Comparison of ENCODE assay signal across 17 cellular contexts in genomic region chr16:27445502-27446175, GRCh38. TPM values are rescaled to one million over a fixed set of nuclear protein-coding genes. Genes with fewer than 3 reads are reported as not detected.
DNase-seq lines count a peak whose midpoint lies in the region; ATAC-seq and TF ChIP-seq lines count a peak whose summit lies in the region.
"Had no signal": no experiment of that assay in that cellular context is flagged by ENCODE, and none has a peak within 500 bp of the region (broad histone marks: within the 10 kb centered on the region; RNA-seq: fewer than 3 reads in every experiment).

No MANE protein-coding gene starts in this region.

- peaks cover 16% of the 10 kb centered on the region for H3K4me1 ChIP-seq in OCI-LY7 (ENCODE audit: insufficient read depth, low read length, poor library complexity, severe bottlenecking)
- no peaks in the 10 kb centered on the region for H3K4me1 ChIP-seq in body of pancreas
- H3K4me1 ChIP-seq: breast epithelium, gastrocnemius medialis had no signal

- 82% methylated on average over 11 to 12 of the region's 12 CpGs for WGBS in body of pancreas, 2 donors

- no peaks in the 10 kb centered on the region for H4K20me1 ChIP-seq in OCI-LY7 (ENCODE audit: insufficient read depth, low read length)

- no peak overlapping the region for H3K4me2 ChIP-seq in OCI-LY7 (ENCODE audit: low read length)
- H3K4me2 ChIP-seq: KMS-11 had no signal

- H3K27me3 Mint-ChIP-seq in activated naive CD4-positive, alpha-beta T cell treated with anti-CD3 and anti-CD28 coated beads for 36 hours (ENCODE audit: low read depth), result no peaks in the 10 kb centered on the region
- H3K27me3 Mint-ChIP-seq: type B pancreatic cell had no signal

- no peaks in the 10 kb centered on the region for H3K79me2 ChIP-seq in OCI-LY7 (ENCODE audit: insufficient read depth, low read depth, low read length)

- no peak for TF ChIP-seq POLR2A in body of pancreas (IDR thresholded peaks at IDR 0.05)

- POLR2A ChIA-PET in OCI-LY7 (lab: Charles Lee), result no interaction called here

- H3K27ac Mint-ChIP-seq in activated naive CD4-positive, alpha-beta T cell treated with anti-CD3 and anti-CD28 coated beads for 36 hours, result peak overlapping the region; percentile 82
- H3K27ac Mint-ChIP-seq: type B pancreatic cell had no signal

- H3K27ac ChIP-seq in OCI-LY7 (ENCODE audit: low read depth, low read length, poor library complexity, severe bottlenecking), result no peak overlapping the region
- no peak overlapping the region for H3K27ac ChIP-seq in body of pancreas
- H3K27ac ChIP-seq: breast epithelium, gastrocnemius medialis, KMS-11, RWPE1 had no signal

- H3K9me3 ChIP-seq in OCI-LY7 (ENCODE audit: low read length) (peaks cover 5% of the 10 kb centered on the region), body of pancreas (peaks cover 0 to 12% (median 0%) of the 10 kb centered on the region in 3 donors)

- H3K36me3 ChIP-seq in OCI-LY7 (ENCODE audit: insufficient read depth, low read length) (peaks cover 83% of the 10 kb centered on the region), body of pancreas (replicated peaks in 1 of 2; ENCODE audit: insufficient read depth in 1 of 2, low read depth in 2 of 2) (no peaks in the 10 kb centered on the region)
- H3K36me3 ChIP-seq: breast epithelium, gastrocnemius medialis had no signal

- H3K9me3 Mint-ChIP-seq in activated naive CD4-positive, alpha-beta T cell treated with anti-CD3 and anti-CD28 coated beads for 36 hours, result no peaks in the 10 kb centered on the region
- H3K9me3 Mint-ChIP-seq: type B pancreatic cell had no signal

- H3K4me3 ChIP-seq in OCI-LY7 (ENCODE audit: low read depth, low read length, poor library complexity, severe bottlenecking) (no peak overlapping the region), choroid plexus epithelial cell (ENCODE audit: low read depth, low read length) (no peak overlapping the region), body of pancreas (no peak overlapping the region)
- H3K4me3 ChIP-seq: breast epithelium, gastrocnemius medialis had no signal

- H3K27me3 ChIP-seq in body of pancreas, result no peaks in the 10 kb centered on the region

- H3K4me3 Mint-ChIP-seq in activated naive CD4-positive, alpha-beta T cell treated with anti-CD3 and anti-CD28 coated beads for 36 hours, result no peak overlapping the region
- H3K4me3 Mint-ChIP-seq: type B pancreatic cell had no signal

- no peak for ATAC-seq in stimulated activated naive CD8-positive, alpha-beta T cell treated with anti-CD3 and anti-CD28 coated beads, Interleukin-15, Interleukin-2, amounts not matched to agents 100 U/mL and 50 U/mL, for 24 hours
- no peak for ATAC-seq in left lobe of liver
- no peak for ATAC-seq in body of pancreas
- ATAC-seq in GM18517 (IDR thresholded peaks at IDR 0.05; ENCODE audit: unreplicated experiment), result no peak
- ATAC-seq: gastrocnemius medialis had no signal

- H3K9me2 ChIP-seq in OCI-LY7 (ENCODE audit: insufficient read depth, low read length), result no peaks in the 10 kb centered on the region

- peaks cover 75% of the 10 kb centered on the region for H3K4me1 Mint-ChIP-seq in activated naive CD4-positive, alpha-beta T cell treated with anti-CD3 and anti-CD28 coated beads for 36 hours (ENCODE audit: low read depth)

- CTCF ChIA-PET in activated naive CD4-positive, alpha-beta T cell treated with anti-CD3 and anti-CD28 coated beads for 36 hours (lab: Charles Lee), result interaction anchor here (1.0 to 1.1 kb wide), 3 partner anchors 9 to 38 kb away, joined by 3 read pairs; no protein-coding TSS in a partner anchor
- CTCF ChIA-PET in OCI-LY7 (lab: Charles Lee; ENCODE audit: unreplicated experiment), result interaction anchor here (0.6 kb wide), 1 partner anchor 801 kb away, joined by 3 read pairs; no protein-coding TSS in a partner anchor

- DNase-seq in activated naive CD4-positive, alpha-beta T cell treated with anti-CD3 and anti-CD28 coated beads for 36 hours, result no peak
- DNase-seq in activated naive CD4-positive, alpha-beta T cell (lab: John Stamatoyannopoulos, UW), result no peak
- DNase-seq in OCI-LY7 (ENCODE audit: low spot score) (no peak), choroid plexus epithelial cell (ENCODE audit: low read depth) (no peak), left lobe of liver (ENCODE audit: low spot score) (no peak), body of pancreas (no peak)
- peak; percentile 2 for DNase-seq in stimulated activated naive CD8-positive, alpha-beta T cell treated with anti-CD3 and anti-CD28 coated beads, Interleukin-15, Interleukin-2, amounts not matched to agents 100 U/mL and 50 U/mL, for 24 hours
- DNase-seq: DMS79 treated with DMSO at 0.1 percent for 48 hours, gastrocnemius medialis, NCI-H187 treated with DMSO at 0.1 percent for 48 hours, NCI-H82, T1000 had no signal

- TF ChIP-seq CTCF in OCI-LY7 (conservative IDR thresholded peaks at IDR 0.05; ENCODE audit: low read length) (peak; percentile 47), choroid plexus epithelial cell (conservative IDR thresholded peaks at IDR 0.05; ENCODE audit: low read depth, low read length) (peak; percentile 41), body of pancreas (IDR thresholded peaks at IDR 0.05) (no peak)

- peaks cover 89% of the 10 kb centered on the region for H3K36me3 Mint-ChIP-seq in activated naive CD4-positive, alpha-beta T cell treated with anti-CD3 and anti-CD28 coated beads for 36 hours (ENCODE audit: low read depth)
- H3K36me3 Mint-ChIP-seq: type B pancreatic cell had no signal

- intact Hi-C loops in activated naive CD4-positive, alpha-beta T cell treated with anti-CD3 and anti-CD28 coated beads for 36 hours (cut with micrococcal nuclease), result no loop called here
- intact Hi-C loops in OCI-LY7 (cut with micrococcal nuclease; ENCODE audit: unreplicated experiment), result no loop called here
- intact Hi-C loops in body of pancreas (cut with DNase I), result loop anchor here (5.0 kb wide), 1 partner anchor 198 kb away; no protein-coding TSS in a partner anchor

- no peak overlapping the region for H2AFZ ChIP-seq in OCI-LY7 (ENCODE audit: low read length)

- BruUV-seq in OCI-LY7 (replicated peaks; lab: Mats Ljungman, UMichigan), result no TSS peak

RNA-seq across cellular contexts. Expression of gene IL21R, which starts 43.7 kb away (rescaled TPM):
- total RNA-seq in activated naive CD4-positive, alpha-beta T cell treated with anti-CD3 and anti-CD28 coated beads for 36 hours, result 10 to 100 TPM; 93.8 to 99.2 TPM
- total RNA-seq in OCI-LY7 (2014; rRNA removed; shearing (Covaris generic)), result 10.0 and 10.9 TPM in 2 replicates
- 36.7 and 47.0 TPM in 2 replicates for total RNA-seq in OCI-LY7 (2022)
- total RNA-seq in left lobe of liver, result 0.33 TPM
- under 1 TPM in 1 of 2 donors, not detected in 1; 0.26 TPM for total RNA-seq in body of pancreas

Comparison
In these comparisons a context has a peak if more than half of its experiments do, and no peak if none do; other contexts are left out.
1. CTCF ChIP-seq: peak in OCI-LY7 (single experiment) and choroid plexus epithelial cell (single experiment); none in body of pancreas (0 of 7).